25 cellular contexts compared by ENCODE assay signal in genomic region chr10:1615186-1615954, GRCh38.
"Had no signal": no experiment of that assay in that cellular context is flagged by ENCODE, and none has a peak within 500 bp of the region (broad histone marks: within the 10 kb centered on the region; RNA-seq: fewer than 3 reads in every experiment).

No MANE protein-coding gene starts in this region.

- H3K27ac Mint-ChIP-seq: activated CD4-positive, alpha-beta memory T cell treated with anti-CD3 and anti-CD28 coated beads, Interleukin-2, amount 10 ng/mL, durations not matched to agents 7 days and 5 days; activated CD4-positive, alpha-beta T cell treated with anti-CD3 and anti-CD28 coated beads for 36 hours; activated naive CD8-positive, alpha-beta T cell treated with anti-CD3 and anti-CD28 coated beads, Interleukin-2, amount 10 ng/mL, durations not matched to agents 7 days and 5 days had no signal

- H3K9me3 ChIP-seq: adrenal gland, SJCRH30 had no signal

- DNase-seq: activated CD4-positive, alpha-beta memory T cell treated with anti-CD3 and anti-CD28 coated beads, Interleukin-2, amount 10 ng/mL, durations not matched to agents 7 days and 5 days; activated CD4-positive, alpha-beta T cell treated with anti-CD3 and anti-CD28 coated beads for 36 hours; activated CD4-positive, alpha-beta T cell treated with anti-CD3 and anti-CD28 coated beads, Interleukin-2, amount 50 U/mL, for 1 hour; activated CD8-positive, alpha-beta memory T cell treated with anti-CD3 and anti-CD28 coated beads, Interleukin-2, amount 50 U/mL, for 48 hours; activated naive CD4-positive, alpha-beta T cell treated with anti-CD3 and anti-CD28 coated beads, Interleukin-2, amount 50 U/mL, for 16 hours; activated naive CD8-positive, alpha-beta T cell treated with anti-CD3 and anti-CD28 coated beads, Interleukin-2, amount 10 ng/mL, durations not matched to agents 7 days and 5 days; activated T-cell treated with anti-CD3 and anti-CD28 coated beads, Interleukin-2, amount 50 U/mL, for 1 hour; adrenal gland; anterior cingulate cortex; Kasumi-1; KBM-7; NCI-H1105 treated with DMSO at 0.1 percent for 48 hours; NCI-H146; NCI-H187 treated with DMSO at 0.1 percent for 48 hours; NCI-H2081 treated with DMSO at 0.1 percent for 48 hours; NCI-H446; NCI-H524; Peyer's patch; Right ventricle myocardium superior; SJCRH30; SK-N-SH; T-helper 1 cell; WERI-Rb-1 had no signal

- H3K9me3 Mint-ChIP-seq: activated CD4-positive, alpha-beta memory T cell treated with anti-CD3 and anti-CD28 coated beads, Interleukin-2, amount 10 ng/mL, durations not matched to agents 7 days and 5 days had no signal

- H3K27me3 Mint-ChIP-seq: activated CD4-positive, alpha-beta memory T cell treated with anti-CD3 and anti-CD28 coated beads, Interleukin-2, amount 10 ng/mL, durations not matched to agents 7 days and 5 days had no signal

- ATAC-seq: activated CD4-positive, alpha-beta T cell treated with anti-CD3 and anti-CD28 coated beads for 36 hours had no signal

- H3K4me1 Mint-ChIP-seq: activated CD4-positive, alpha-beta memory T cell treated with anti-CD3 and anti-CD28 coated beads, Interleukin-2, amount 10 ng/mL, durations not matched to agents 7 days and 5 days; activated CD4-positive, alpha-beta T cell treated with anti-CD3 and anti-CD28 coated beads for 36 hours; activated naive CD8-positive, alpha-beta T cell treated with anti-CD3 and anti-CD28 coated beads, Interleukin-2, amount 10 ng/mL, durations not matched to agents 7 days and 5 days had no signal

- H3K4me3 ChIP-seq: adrenal gland, breast epithelium, Peyer's patch, SJCRH30 had no signal

- H3K4me1 ChIP-seq: adrenal gland, breast epithelium, Peyer's patch, SJCRH30 had no signal

- H3K27ac ChIP-seq: adrenal gland, breast epithelium, Peyer's patch, RWPE1, SJCRH30, WERI-Rb-1 had no signal

- H3K4me3 Mint-ChIP-seq: activated CD4-positive, alpha-beta memory T cell treated with anti-CD3 and anti-CD28 coated beads, Interleukin-2, amount 10 ng/mL, durations not matched to agents 7 days and 5 days; activated CD4-positive, alpha-beta T cell treated with anti-CD3 and anti-CD28 coated beads for 36 hours; activated naive CD8-positive, alpha-beta T cell treated with anti-CD3 and anti-CD28 coated beads, Interleukin-2, amount 10 ng/mL, durations not matched to agents 7 days and 5 days had no signal

- H3K36me3 ChIP-seq: adrenal gland, breast epithelium, Peyer's patch, SJCRH30, WERI-Rb-1 had no signal

- H3K27me3 ChIP-seq: adrenal gland, Peyer's patch, SJCRH30 had no signal
